ENCODE assay signal across 1 cellular context in the genomic region with DNA sequence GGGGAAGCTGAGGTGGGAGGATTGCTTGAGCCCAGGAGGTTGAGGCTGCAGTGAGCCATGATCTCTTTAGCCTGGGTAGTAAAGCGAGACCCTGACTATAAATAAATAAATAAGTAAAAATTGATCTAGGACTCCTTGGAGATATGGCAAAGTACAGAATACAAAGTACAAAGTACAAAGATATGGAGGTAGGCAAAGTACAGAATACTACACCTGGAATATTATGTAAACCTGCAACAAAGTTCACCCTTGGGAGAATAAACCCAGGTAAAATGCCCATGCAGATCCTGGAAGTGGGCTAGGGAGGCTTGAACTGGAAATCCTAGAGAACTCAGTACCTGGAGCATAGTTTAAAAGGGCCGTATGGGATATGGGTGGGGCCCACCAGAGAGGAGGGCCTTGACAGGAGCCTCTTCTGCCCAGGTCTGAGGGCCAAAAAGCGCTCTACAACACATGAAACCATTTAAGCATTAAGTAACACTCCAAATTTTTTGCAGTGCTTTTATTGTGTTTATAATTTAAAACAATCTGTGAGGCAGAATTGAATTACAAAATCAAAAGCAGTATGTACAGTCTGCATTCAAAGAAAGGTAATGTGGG.
TF ChIP-seq lines count a peak whose summit lies in the region.

No MANE protein-coding gene starts in this region.

TF ChIP-seq in IMR-90, 13 proteins besides CTCF, POLR2A, EP300 and RAD21:
- TF ChIP-seq MAZ (IDR thresholded peaks at IDR 0.05; ENCODE audit: borderline replicate concordance, low read depth, low read length) (no peak), BHLHE40 (IDR thresholded peaks at IDR 0.05; ENCODE audit: low read depth, low read length) (no peak), NFE2L2 (IDR thresholded peaks at IDR 0.05; ENCODE audit: low read depth, low read length) (no peak), MAFK (IDR thresholded peaks at IDR 0.05; ENCODE audit: low read depth, low read length) (no peak), SMC3 (IDR thresholded peaks at IDR 0.05; ENCODE audit: low read depth, low read length) (no peak), MXI1 (IDR thresholded peaks at IDR 0.05; ENCODE audit: borderline replicate concordance, low read depth, low read length) (no peak), RCOR1 (IDR thresholded peaks at IDR 0.05; ENCODE audit: insufficient replicate concordance, low read length) (no peak), RFX5 (IDR thresholded peaks at IDR 0.05; ENCODE audit: low read depth, low read length) (no peak), CEBPB (IDR thresholded peaks at IDR 0.05; ENCODE audit: low read depth, low read length) (no peak), CHD1 (IDR thresholded peaks at IDR 0.05; ENCODE audit: low read depth, low read length) (no peak), FOS (IDR thresholded peaks at IDR 0.05; ENCODE audit: low read depth, low read length) (no peak)
- TF ChIP-seq, protein P1, sequence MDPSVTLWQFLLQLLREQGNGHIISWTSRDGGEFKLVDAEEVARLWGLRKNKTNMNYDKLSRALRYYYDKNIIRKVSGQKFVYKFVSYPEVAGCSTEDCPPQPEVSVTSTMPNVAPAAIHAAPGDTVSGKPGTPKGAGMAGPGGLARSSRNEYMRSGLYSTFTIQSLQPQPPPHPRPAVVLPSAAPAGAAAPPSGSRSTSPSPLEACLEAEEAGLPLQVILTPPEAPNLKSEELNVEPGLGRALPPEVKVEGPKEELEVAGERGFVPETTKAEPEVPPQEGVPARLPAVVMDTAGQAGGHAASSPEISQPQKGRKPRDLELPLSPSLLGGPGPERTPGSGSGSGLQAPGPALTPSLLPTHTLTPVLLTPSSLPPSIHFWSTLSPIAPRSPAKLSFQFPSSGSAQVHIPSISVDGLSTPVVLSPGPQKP (IDR thresholded peaks at IDR 0.05; ENCODE audit: borderline replicate concordance, low read depth, low read length), result no peak
- TF ChIP-seq, protein P2, sequence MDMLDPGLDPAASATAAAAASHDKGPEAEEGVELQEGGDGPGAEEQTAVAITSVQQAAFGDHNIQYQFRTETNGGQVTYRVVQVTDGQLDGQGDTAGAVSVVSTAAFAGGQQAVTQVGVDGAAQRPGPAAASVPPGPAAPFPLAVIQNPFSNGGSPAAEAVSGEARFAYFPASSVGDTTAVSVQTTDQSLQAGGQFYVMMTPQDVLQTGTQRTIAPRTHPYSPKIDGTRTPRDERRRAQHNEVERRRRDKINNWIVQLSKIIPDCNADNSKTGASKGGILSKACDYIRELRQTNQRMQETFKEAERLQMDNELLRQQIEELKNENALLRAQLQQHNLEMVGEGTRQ (IDR thresholded peaks at IDR 0.05; ENCODE audit: low read depth, low read length), result no peak
TF ChIP-seq in IMR-90: peak in this region for 0.
